ENCODE assay signal across 1 cellular context in genomic region chr5:135243194-135244191, GRCh38.
TF ChIP-seq lines count a peak whose summit lies in the region.

No MANE protein-coding gene starts in this region.

TF ChIP-seq in HepG2, 621 proteins besides CTCF, POLR2A, EP300 and RAD21 (continued from another document and continues in another):
- TF ChIP-seq POGK (CRISPR knock-in tag; conservative IDR thresholded peaks at IDR 0.05) (0 out of 2 replicates have a peak, but pooled peaks have one; percentile 28), PATZ1 (CRISPR knock-in tag; IDR thresholded peaks at IDR 0.05) (peak; percentile 34; the same call in 1 of the 2 replicates), SOX13 (IDR thresholded peaks at IDR 0.05) (no peak), SOX13 (CRISPR knock-in tag; conservative IDR thresholded peaks at IDR 0.05 in 1 of 2, IDR thresholded peaks at IDR 0.05 in 1 of 2) (peak in 1 of 2 experiments; percentile 45; a peak in 1 of 4 replicates), ZNF709 (CRISPR knock-in tag; IDR thresholded peaks at IDR 0.05) (no peak), PHF21A (CRISPR knock-in tag; IDR thresholded peaks at IDR 0.05) (peak; percentile 84), ZNF205 (CRISPR knock-in tag; IDR thresholded peaks at IDR 0.05) (peak; percentile 66; the same call in 1 of the 2 replicates), ZNF230 (CRISPR knock-in tag; IDR thresholded peaks at IDR 0.05) (no peak), ZFY (CRISPR knock-in tag; IDR thresholded peaks at IDR 0.05) (peak; percentile 24; the same call in 1 of the 2 replicates), NCOA5 (CRISPR knock-in tag; IDR thresholded peaks at IDR 0.05) (no peak), SKIL (CRISPR knock-in tag; IDR thresholded peaks at IDR 0.05; ENCODE audit: borderline replicate concordance) (peak; percentile 63; the same call in 1 of the 2 replicates), RXRA (CRISPR knock-in tag; IDR thresholded peaks at IDR 0.05) (peak; percentile 73), UBTF (CRISPR knock-in tag; IDR thresholded peaks at IDR 0.05) (peak; percentile 51; the same call in 1 of the 2 replicates), ZBTB4 (CRISPR knock-in tag; IDR thresholded peaks at IDR 0.05; ENCODE audit: borderline replicate concordance) (no peak), PRPF4 (IDR thresholded peaks at IDR 0.05; ENCODE audit: low read depth, low read length, poor library complexity, severe bottlenecking) (no peak), ZKSCAN5 (CRISPR knock-in tag; IDR thresholded peaks at IDR 0.05) (no peak), ZNF687 (CRISPR knock-in tag; IDR thresholded peaks at IDR 0.05) (peak; percentile 77), CENPT (CRISPR knock-in tag; IDR thresholded peaks at IDR 0.05; ENCODE audit: low read depth) (no peak), SNAPC4 (CRISPR knock-in tag; IDR thresholded peaks at IDR 0.05) (no peak), FOXK2 (IDR thresholded peaks at IDR 0.05) (no peak), MYPOP (CRISPR knock-in tag; IDR thresholded peaks at IDR 0.05) (no peak), ZFAT (CRISPR knock-in tag; conservative IDR thresholded peaks at IDR 0.05) (no peak), MLX (CRISPR knock-in tag; IDR thresholded peaks at IDR 0.05) (no peak), LCORL (IDR thresholded peaks at IDR 0.05) (no peak), LCORL (CRISPR knock-in tag; IDR thresholded peaks at IDR 0.05) (peak; percentile 75)
